ENCODE assay signal across 9 cellular contexts in genomic region chr6:98824163-98824906, GRCh38. TPM values are rescaled to one million over a fixed set of nuclear protein-coding genes. Genes with fewer than 3 reads are reported as not detected.
A peak's percentile ranks its signal among the peaks of the same experiment; 100 is the strongest.
DNase-seq lines count a peak whose midpoint lies in the region; ATAC-seq and TF ChIP-seq lines count a peak whose summit lies in the region.
"Had no signal": no experiment of that assay in that cellular context is flagged by ENCODE, and none has a peak within 500 bp of the region (broad histone marks: within the 10 kb centered on the region; RNA-seq: fewer than 3 reads in every experiment).

No MANE protein-coding gene starts in this region.

- ATAC-seq in SK-N-SH treated with all-trans-retinoic acid at 6 μM for 48 hours (peak; percentile 70), HG03175 (IDR thresholded peaks at IDR 0.05; ENCODE audit: unreplicated experiment) (no peak)

- intact Hi-C loops in head of caudate nucleus (cut with DNase I), result no loop called here

- peaks cover 42% of the 10 kb centered on the region for H3K27me3 ChIP-seq in H9 (ENCODE audit: insufficient read depth, low read length)

- H3K9me3 ChIP-seq in H9 (ENCODE audit: control insufficient read depth, low read depth, low read length), result no peaks in the 10 kb centered on the region

- no peak overlapping the region for H2BK120ac ChIP-seq in H9 (ENCODE audit: low read depth, low read length, poor library complexity, severe bottlenecking)

- H2AFZ ChIP-seq in H9 (ENCODE audit: low read length), result peak overlapping the region; percentile 40
- H2AFZ ChIP-seq: parathyroid adenoma had no signal

- no peak overlapping the region for H3T11ph ChIP-seq in H9 (ENCODE audit: low read length)

- H3K18ac ChIP-seq in H9 (ENCODE audit: insufficient read length, low read depth, low read length), result no peak overlapping the region

- no peak overlapping the region for H4K5ac ChIP-seq in H9 (ENCODE audit: insufficient read length, low read depth, low read length)

- H3K27me3 Mint-ChIP-seq in H9 (ENCODE audit: low read depth), result peaks cover 100% of the 10 kb centered on the region

- no peak overlapping the region for H2BK20ac ChIP-seq in H9 (ENCODE audit: low read depth, low read length, poor library complexity, severe bottlenecking)

- no peaks in the 10 kb centered on the region for H4K20me1 ChIP-seq in H9 (ENCODE audit: control insufficient read depth, insufficient read depth, insufficient read length)

- peaks cover 32% of the 10 kb centered on the region for H3K23me2 ChIP-seq in H9 (ENCODE audit: insufficient read length, low read depth, low read length, poor library complexity, severe bottlenecking)

- H2AK5ac ChIP-seq in H9 (ENCODE audit: insufficient read length, low read length), result no peak overlapping the region

- H3K4me2 ChIP-seq in H9 (ENCODE audit: insufficient read depth, insufficient read length, low read length), result peak overlapping the region; percentile 97

- DNase-seq in H9, result peak; percentile 72
- peak in 31 of 42 donors; percentile 31 to 73 (median 47) for DNase-seq in head of caudate nucleus
- peak; percentile 25 for DNase-seq in pons (ENCODE audit: low spot score)
- no peak for DNase-seq in hippocampal formation (lab: John Stamatoyannopoulos, UW)
- no peak for DNase-seq in NCI-H446 (lab: John Stamatoyannopoulos, UW)
- no peak for DNase-seq in NCI-H1417 treated with DMSO at 0.1 percent for 48 hours (lab: John Stamatoyannopoulos, UW)

- H3K36me3 Mint-ChIP-seq in H9 (ENCODE audit: insufficient read depth in 1 of 3, low read depth in 3 of 3), result no peaks in the 10 kb centered on the region

- H3K23ac ChIP-seq in H9 (ENCODE audit: insufficient read length, low read depth, low read length), result no peak overlapping the region

- H4K91ac ChIP-seq in H9 (ENCODE audit: insufficient read length, low read depth, low read length), result no peak overlapping the region

- no peak overlapping the region for H3K27ac Mint-ChIP-seq in H9

- H4K8ac ChIP-seq in H9 (replicated peaks; ENCODE audit: insufficient read length, low read depth, low read length), result no peak overlapping the region

- H3K27ac ChIP-seq in H9 (ENCODE audit: insufficient read length, low read depth, low read length), result no peak overlapping the region
- H3K27ac ChIP-seq: parathyroid adenoma had no signal

- H3K9ac ChIP-seq in H9 (ENCODE audit: extremely low read depth, insufficient read length, low read length), result no peak overlapping the region
- H3K9ac ChIP-seq: parathyroid adenoma had no signal

- H3K79me2 ChIP-seq in H9 (ENCODE audit: insufficient read depth, low read length), result no peaks in the 10 kb centered on the region
- H3K79me2 ChIP-seq: parathyroid adenoma had no signal

- no peak overlapping the region for H2BK5ac ChIP-seq in H9 (ENCODE audit: insufficient read length, low read length)

- WGBS in H9 (ENCODE audit: extremely low coverage, insufficient read length, low lambda C conversion rate), result no CpG with 5 or more reads among the region's 45 CpGs

- peak overlapping the region; percentile 65 to 93 for H3K4me3 Mint-ChIP-seq in H9

- H3K9me3 Mint-ChIP-seq in H9, result no peaks in the 10 kb centered on the region; a peak in 1 of 5 replicates

- no peak overlapping the region for H3K14ac ChIP-seq in H9 (ENCODE audit: insufficient read depth, low read length)

- H3K4me1 ChIP-seq in H9 (ENCODE audit: insufficient read depth, low read length), result no peaks in the 10 kb centered on the region; the same call in 1 of the 2 replicates
- H3K4me1 ChIP-seq: parathyroid adenoma had no signal

- no peaks in the 10 kb centered on the region for H3K79me1 ChIP-seq in H9 (ENCODE audit: insufficient read depth, low read depth, low read length, poor library complexity, severe bottlenecking)

- no peak overlapping the region for H2BK15ac ChIP-seq in H9 (ENCODE audit: low read depth, low read length)

- no peak overlapping the region for H3K56ac ChIP-seq in H9 (ENCODE audit: insufficient read length, low read depth, low read length)

- TF ChIP-seq CTCF in H9 (conservative IDR thresholded peaks at IDR 0.05), result no peak

- no peak overlapping the region for H3K4ac ChIP-seq in H9 (ENCODE audit: low read depth, low read length)

- no peak overlapping the region for H2BK12ac ChIP-seq in H9 (ENCODE audit: insufficient read length, low read depth, low read length)

- H3K4me1 Mint-ChIP-seq in H9, result peaks cover 39 to 41% of the 10 kb centered on the region in 2 experiments

TF ChIP-seq in SK-N-SH treated with all-trans-retinoic acid at 6 μM for 48 hours, 23 proteins besides CTCF, POLR2A, EP300 and RAD21 (continues in another document):
- TF ChIP-seq ISL1 (CRISPR knock-in tag; IDR thresholded peaks at IDR 0.05) (no peak), ZNF565 (CRISPR knock-in tag; conservative IDR thresholded peaks at IDR 0.05; ENCODE audit: low read depth) (no peak), TOX (CRISPR knock-in tag; IDR thresholded peaks at IDR 0.05; ENCODE audit: borderline replicate concordance) (no peak), ZNF8 (CRISPR knock-in tag; IDR thresholded peaks at IDR 0.05) (no peak), GLIS3 (CRISPR knock-in tag; IDR thresholded peaks at IDR 0.05) (no peak), CSRNP3 (CRISPR knock-in tag; IDR thresholded peaks at IDR 0.05) (no peak), SNAI2 (CRISPR knock-in tag; IDR thresholded peaks at IDR 0.05) (no peak), BACH2 (CRISPR knock-in tag; IDR thresholded peaks at IDR 0.05; ENCODE audit: borderline replicate concordance) (no peak), OSR1 (CRISPR knock-in tag; IDR thresholded peaks at IDR 0.05) (no peak), TSHZ2 (CRISPR knock-in tag; IDR thresholded peaks at IDR 0.05) (no peak), TCF4 (CRISPR knock-in tag; IDR thresholded peaks at IDR 0.05; ENCODE audit: borderline replicate concordance) (no peak), ESRRG (CRISPR knock-in tag; IDR thresholded peaks at IDR 0.05) (no peak), RARB (CRISPR knock-in tag; IDR thresholded peaks at IDR 0.05) (no peak)
- TF ChIP-seq, protein P1, sequence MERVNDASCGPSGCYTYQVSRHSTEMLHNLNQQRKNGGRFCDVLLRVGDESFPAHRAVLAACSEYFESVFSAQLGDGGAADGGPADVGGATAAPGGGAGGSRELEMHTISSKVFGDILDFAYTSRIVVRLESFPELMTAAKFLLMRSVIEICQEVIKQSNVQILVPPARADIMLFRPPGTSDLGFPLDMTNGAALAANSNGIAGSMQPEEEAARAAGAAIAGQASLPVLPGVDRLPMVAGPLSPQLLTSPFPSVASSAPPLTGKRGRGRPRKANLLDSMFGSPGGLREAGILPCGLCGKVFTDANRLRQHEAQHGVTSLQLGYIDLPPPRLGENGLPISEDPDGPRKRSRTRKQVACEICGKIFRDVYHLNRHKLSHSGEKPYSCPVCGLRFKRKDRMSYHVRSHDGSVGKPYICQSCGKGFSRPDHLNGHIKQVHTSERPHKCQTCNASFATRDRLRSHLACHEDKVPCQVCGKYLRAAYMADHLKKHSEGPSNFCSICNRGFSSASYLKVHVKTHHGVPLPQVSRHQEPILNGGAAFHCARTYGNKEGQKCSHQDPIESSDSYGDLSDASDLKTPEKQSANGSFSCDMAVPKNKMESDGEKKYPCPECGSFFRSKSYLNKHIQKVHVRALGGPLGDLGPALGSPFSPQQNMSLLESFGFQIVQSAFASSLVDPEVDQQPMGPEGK (CRISPR knock-in tag; IDR thresholded peaks at IDR 0.05; ENCODE audit: borderline replicate concordance), result no peak
- TF ChIP-seq, protein P2, sequence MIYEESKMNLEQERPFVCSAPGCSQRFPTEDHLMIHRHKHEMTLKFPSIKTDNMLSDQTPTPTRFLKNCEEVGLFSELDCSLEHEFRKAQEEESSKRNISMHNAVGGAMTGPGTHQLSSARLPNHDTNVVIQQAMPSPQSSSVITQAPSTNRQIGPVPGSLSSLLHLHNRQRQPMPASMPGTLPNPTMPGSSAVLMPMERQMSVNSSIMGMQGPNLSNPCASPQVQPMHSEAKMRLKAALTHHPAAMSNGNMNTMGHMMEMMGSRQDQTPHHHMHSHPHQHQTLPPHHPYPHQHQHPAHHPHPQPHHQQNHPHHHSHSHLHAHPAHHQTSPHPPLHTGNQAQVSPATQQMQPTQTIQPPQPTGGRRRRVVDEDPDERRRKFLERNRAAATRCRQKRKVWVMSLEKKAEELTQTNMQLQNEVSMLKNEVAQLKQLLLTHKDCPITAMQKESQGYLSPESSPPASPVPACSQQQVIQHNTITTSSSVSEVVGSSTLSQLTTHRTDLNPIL (CRISPR knock-in tag; IDR thresholded peaks at IDR 0.05; ENCODE audit: low read depth), result no peak

RNA-seq across cellular contexts. Expression of gene POU3F2, which starts 10.0 kb away (rescaled TPM):
- total RNA-seq in H9 (2021), result 0.09 and 0.15 TPM in 2 replicates

Comparison
In these comparisons a context has a peak if more than half of its experiments do, and no peak if none do; other contexts are left out.
1. DNase-seq: peak in H9 (single experiment), head of caudate nucleus (31 of 42) and pons (single experiment); none in hippocampal formation (0 of 2), NCI-H446 (0 of 2) and NCI-H1417 treated with DMSO at 0.1 percent for 48 hours (single experiment).